8 cellular contexts compared by ENCODE assay signal in genomic region chr21:42527489-42528158, GRCh38. TPM values are rescaled to one million over a fixed set of nuclear protein-coding genes. Genes with fewer than 3 reads are reported as not detected.
DNase-seq lines count a peak whose midpoint lies in the region; ATAC-seq and TF ChIP-seq lines count a peak whose summit lies in the region.

No MANE protein-coding gene starts in this region.

- H3K4me1 Mint-ChIP-seq in CD4-positive, alpha-beta T cell (ENCODE audit: low read depth), result peaks cover 62% of the 10 kb centered on the region
- H3K4me1 Mint-ChIP-seq in GM23338, result peaks cover 56% of the 10 kb centered on the region

- peak; percentile 30 to 59 (median 44) for DNase-seq in CD4-positive, alpha-beta T cell
- no peak for DNase-seq in GM23338 (ENCODE audit: low spot score)
- DNase-seq in activated CD8-positive, alpha-beta memory T cell treated with anti-CD3 and anti-CD28 coated beads for 24 hours, result peak; percentile 77
- DNase-seq in left colon, result peak in 1 of 2 donors; percentile 27
- DNase-seq in DMS 273 treated with DMSO at 0.1 percent for 48 hours (lab: John Stamatoyannopoulos, UW), result no peak
- no peak for DNase-seq in NCI-H146 (lab: John Stamatoyannopoulos, UW)

- no peak overlapping the region for H2AFZ ChIP-seq in GM23338

- peaks cover 49% of the 10 kb centered on the region for H3K36me3 Mint-ChIP-seq in CD4-positive, alpha-beta T cell (ENCODE audit: low read depth)
- H3K36me3 Mint-ChIP-seq in GM23338 (ENCODE audit: low read depth), result peaks cover 22% of the 10 kb centered on the region

- no peak for TF ChIP-seq CTCF in CD4-positive, alpha-beta T cell (IDR thresholded peaks at IDR 0.05)
- no peak for TF ChIP-seq CTCF in GM23338 (conservative IDR thresholded peaks at IDR 0.05; ENCODE audit: low read depth in 2 of 2)

- no peaks in the 10 kb centered on the region for H3K9me3 Mint-ChIP-seq in CD4-positive, alpha-beta T cell
- no peaks in the 10 kb centered on the region for H3K9me3 Mint-ChIP-seq in GM23338

- POLR2A ChIA-PET in CD4-positive, alpha-beta T cell (lab: Charles Lee), result interaction anchor here (1.1 to 3.1 kb wide), 7 partner anchors 9 to 632 kb away, joined by 3 to 50 read pairs (median 7); partner anchors contain the start of genes SLC37A1 and UBASH3A

- no peak overlapping the region for H3K4me2 ChIP-seq in GM23338

- ATAC-seq in CD4-positive, alpha-beta T cell (ENCODE audit: poor library complexity), result peak; percentile 90
- no peak for ATAC-seq in GM23338
- ATAC-seq in left colon, result peak; percentile 30
- no peak for ATAC-seq in GM19395 (IDR thresholded peaks at IDR 0.05; ENCODE audit: unreplicated experiment)

- H3K79me2 ChIP-seq in GM23338 (replicated peaks; ENCODE audit: insufficient read depth), result peaks cover 25% of the 10 kb centered on the region

- intact Hi-C loops in CD4-positive, alpha-beta T cell (cut with DNase I, micrococcal nuclease), result loop anchor here in 1 of 2 experiments (5.0 kb wide), 1 partner anchor 65 kb away; no protein-coding TSS in a partner anchor
- intact Hi-C loops in left colon (cut with DNase I, micrococcal nuclease), result no loop called here

- H3K4me1 ChIP-seq in GM23338 (ENCODE audit: insufficient read depth) (peaks cover 25% of the 10 kb centered on the region), thymus (ENCODE audit: control insufficient read depth, insufficient read depth, low read length) (peaks cover 23% of the 10 kb centered on the region)

- no peaks in the 10 kb centered on the region for H3K9me3 ChIP-seq in CD4-positive, alpha-beta T cell (ENCODE audit: control insufficient read depth, low read length)
- no peaks in the 10 kb centered on the region for H3K9me3 ChIP-seq in thymus (ENCODE audit: control insufficient read depth)

- CTCF ChIA-PET in CD4-positive, alpha-beta T cell (lab: Charles Lee), result interaction anchor here (1.4 to 1.5 kb wide), 2 partner anchors 13 to 116 kb away, joined by 3 to 4 read pairs; no protein-coding TSS in a partner anchor

- H4K20me1 ChIP-seq in GM23338 (replicated peaks; ENCODE audit: insufficient read depth), result peaks cover 8% of the 10 kb centered on the region; the same call in 1 of the 2 replicates

- peaks cover 5% of the 10 kb centered on the region for H3F3A ChIP-seq in GM23338 (replicated peaks; ENCODE audit: low read depth)

- 10% methylated on average over 13 of the region's 13 CpGs for WGBS in thymus

- H3K9me2 ChIP-seq in GM23338 (ENCODE audit: insufficient read depth), result no peaks in the 10 kb centered on the region

- peak overlapping the region; percentile 30 for H3K27ac ChIP-seq in CD4-positive, alpha-beta T cell (ENCODE audit: low read depth, low read length)
- H3K27ac ChIP-seq in GM23338 (ENCODE audit: low read depth) (no peak overlapping the region), thymus (ENCODE audit: low read depth) (peak overlapping the region; percentile 22)

- H3K4me3 ChIP-seq in GM23338 (no peak overlapping the region), thymus (ENCODE audit: low read length) (peak overlapping the region; percentile 9)

- H3K36me3 ChIP-seq in GM23338 (ENCODE audit: insufficient read depth), result peaks cover 6% of the 10 kb centered on the region; the same call in 1 of the 2 replicates
- H3K36me3 ChIP-seq in thymus (ENCODE audit: control insufficient read depth, insufficient read depth), result peaks cover 4% of the 10 kb centered on the region

- no peaks in the 10 kb centered on the region for H3K27me3 ChIP-seq in CD4-positive, alpha-beta T cell (ENCODE audit: control insufficient read depth, insufficient read depth, low read length)
- no peaks in the 10 kb centered on the region for H3K27me3 ChIP-seq in GM23338 (ENCODE audit: insufficient read depth)
- H3K27me3 ChIP-seq in thymus (ENCODE audit: control insufficient read depth, insufficient read depth), result peaks cover 4% of the 10 kb centered on the region

- H3K27ac Mint-ChIP-seq in CD4-positive, alpha-beta T cell, result peak overlapping the region; percentile 77
- 0 out of 2 replicates have a peak overlapping the region, but pooled peaks have one; percentile 40 for H3K27ac Mint-ChIP-seq in GM23338

- H3K27me3 Mint-ChIP-seq in CD4-positive, alpha-beta T cell, result no peaks in the 10 kb centered on the region
- peaks cover 20% of the 10 kb centered on the region for H3K27me3 Mint-ChIP-seq in GM23338 (ENCODE audit: insufficient read depth, low read depth, poor library complexity)

- peak overlapping the region; percentile 77 for H3K4me3 Mint-ChIP-seq in CD4-positive, alpha-beta T cell
- H3K4me3 Mint-ChIP-seq in GM23338, result no peak overlapping the region

TF ChIP-seq in GM23338, 12 proteins besides CTCF, POLR2A, EP300 and RAD21 (continues in another document):
- no peak for TF ChIP-seq NANOG (IDR thresholded peaks at IDR 0.05; ENCODE audit: borderline replicate concordance)
- TF ChIP-seq, protein P1, sequence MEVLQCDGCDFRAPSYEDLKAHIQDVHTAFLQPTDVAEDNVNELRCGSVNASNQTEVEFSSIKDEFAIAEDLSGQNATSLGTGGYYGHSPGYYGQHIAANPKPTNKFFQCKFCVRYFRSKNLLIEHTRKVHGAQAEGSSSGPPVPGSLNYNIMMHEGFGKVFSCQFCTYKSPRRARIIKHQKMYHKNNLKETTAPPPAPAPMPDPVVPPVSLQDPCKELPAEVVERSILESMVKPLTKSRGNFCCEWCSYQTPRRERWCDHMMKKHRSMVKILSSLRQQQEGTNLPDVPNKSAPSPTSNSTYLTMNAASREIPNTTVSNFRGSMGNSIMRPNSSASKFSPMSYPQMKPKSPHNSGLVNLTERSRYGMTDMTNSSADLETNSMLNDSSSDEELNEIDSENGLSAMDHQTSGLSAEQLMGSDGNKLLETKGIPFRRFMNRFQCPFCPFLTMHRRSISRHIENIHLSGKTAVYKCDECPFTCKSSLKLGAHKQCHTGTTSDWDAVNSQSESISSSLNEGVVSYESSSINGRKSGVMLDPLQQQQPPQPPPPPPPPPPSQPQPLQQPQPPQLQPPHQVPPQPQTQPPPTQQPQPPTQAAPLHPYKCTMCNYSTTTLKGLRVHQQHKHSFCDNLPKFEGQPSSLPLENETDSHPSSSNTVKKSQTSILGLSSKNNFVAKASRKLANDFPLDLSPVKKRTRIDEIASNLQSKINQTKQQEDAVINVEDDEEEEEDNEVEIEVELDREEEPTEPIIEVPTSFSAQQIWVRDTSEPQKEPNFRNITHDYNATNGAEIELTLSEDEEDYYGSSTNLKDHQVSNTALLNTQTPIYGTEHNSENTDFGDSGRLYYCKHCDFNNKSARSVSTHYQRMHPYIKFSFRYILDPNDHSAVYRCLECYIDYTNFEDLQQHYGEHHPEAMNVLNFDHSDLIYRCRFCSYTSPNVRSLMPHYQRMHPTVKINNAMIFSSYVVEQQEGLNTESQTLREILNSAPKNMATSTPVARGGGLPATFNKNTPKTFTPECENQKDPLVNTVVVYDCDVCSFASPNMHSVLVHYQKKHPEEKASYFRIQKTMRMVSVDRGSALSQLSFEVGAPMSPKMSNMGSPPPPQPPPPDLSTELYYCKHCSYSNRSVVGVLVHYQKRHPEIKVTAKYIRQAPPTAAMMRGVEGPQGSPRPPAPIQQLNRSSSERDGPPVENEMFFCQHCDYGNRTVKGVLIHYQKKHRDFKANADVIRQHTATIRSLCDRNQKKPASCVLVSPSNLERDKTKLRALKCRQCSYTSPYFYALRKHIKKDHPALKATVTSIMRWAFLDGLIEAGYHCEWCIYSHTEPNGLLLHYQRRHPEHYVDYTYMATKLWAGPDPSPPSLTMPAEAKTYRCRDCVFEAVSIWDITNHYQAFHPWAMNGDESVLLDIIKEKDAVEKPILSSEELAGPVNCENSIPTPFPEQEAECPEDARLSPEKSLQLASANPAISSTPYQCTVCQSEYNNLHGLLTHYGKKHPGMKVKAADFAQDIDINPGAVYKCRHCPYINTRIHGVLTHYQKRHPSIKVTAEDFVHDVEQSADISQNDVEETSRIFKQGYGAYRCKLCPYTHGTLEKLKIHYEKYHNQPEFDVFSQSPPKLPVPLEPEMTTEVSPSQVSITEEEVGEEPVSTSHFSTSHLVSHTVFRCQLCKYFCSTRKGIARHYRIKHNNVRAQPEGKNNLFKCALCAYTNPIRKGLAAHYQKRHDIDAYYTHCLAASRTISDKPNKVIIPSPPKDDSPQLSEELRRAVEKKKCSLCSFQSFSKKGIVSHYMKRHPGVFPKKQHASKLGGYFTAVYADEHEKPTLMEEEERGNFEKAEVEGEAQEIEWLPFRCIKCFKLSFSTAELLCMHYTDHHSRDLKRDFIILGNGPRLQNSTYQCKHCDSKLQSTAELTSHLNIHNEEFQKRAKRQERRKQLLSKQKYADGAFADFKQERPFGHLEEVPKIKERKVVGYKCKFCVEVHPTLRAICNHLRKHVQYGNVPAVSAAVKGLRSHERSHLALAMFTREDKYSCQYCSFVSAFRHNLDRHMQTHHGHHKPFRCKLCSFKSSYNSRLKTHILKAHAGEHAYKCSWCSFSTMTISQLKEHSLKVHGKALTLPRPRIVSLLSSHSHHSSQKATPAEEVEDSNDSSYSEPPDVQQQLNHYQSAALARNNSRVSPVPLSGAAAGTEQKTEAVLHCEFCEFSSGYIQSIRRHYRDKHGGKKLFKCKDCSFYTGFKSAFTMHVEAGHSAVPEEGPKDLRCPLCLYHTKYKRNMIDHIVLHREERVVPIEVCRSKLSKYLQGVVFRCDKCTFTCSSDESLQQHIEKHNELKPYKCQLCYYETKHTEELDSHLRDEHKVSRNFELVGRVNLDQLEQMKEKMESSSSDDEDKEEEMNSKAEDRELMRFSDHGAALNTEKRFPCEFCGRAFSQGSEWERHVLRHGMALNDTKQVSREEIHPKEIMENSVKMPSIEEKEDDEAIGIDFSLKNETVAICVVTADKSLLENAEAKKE (CRISPR knock-in tag; IDR thresholded peaks at IDR 0.05), result no peak

RNA-seq across cellular contexts. Expression of gene SLC37A1, which starts 14.0 kb away (rescaled TPM):
- total RNA-seq in CD4-positive, alpha-beta T cell, result 10 to 100 TPM; 16.4 to 16.7 TPM
- 25.2 and 30.3 TPM in 2 replicates for total RNA-seq in GM23338 (2014; rRNA removed; shearing (Covaris generic))
- 11.0 and 14.0 TPM in 2 replicates for polyA plus RNA-seq in GM23338 (2016; fragmentation: Nextera tagmentation; extraction: Ambion mirVana)
- total RNA-seq in left colon, result 100 to 1,000 TPM in 1 of 2 donors, 10 to 100 TPM in 1; 63.5 to 171 TPM
- 9.2 TPM for polyA plus RNA-seq in thymus

RNA-seq across cellular contexts. Expression of gene RSPH1, which starts 31.6 kb away (rescaled TPM):
- under 1 TPM; 0.34 to 0.38 TPM for total RNA-seq in CD4-positive, alpha-beta T cell
- 0.12 TPM in 1 of 2 replicates, not detected in the other for total RNA-seq in GM23338 (2014; rRNA removed; shearing (Covaris generic))
- polyA plus RNA-seq in GM23338 (2016; fragmentation: Nextera tagmentation; extraction: Ambion mirVana) (0.23 and 1.4 TPM in 2 replicates), thymus (2.4 TPM)
- total RNA-seq in left colon, result 1 to 10 TPM; 3.3 to 7.4 TPM

Comparison
In these comparisons a context has a peak if more than half of its experiments do, and no peak if none do; other contexts are left out.
1. ATAC-seq: peak in CD4-positive, alpha-beta T cell (single experiment) and left colon (single experiment); none in GM23338 (single experiment) and GM19395 (single experiment).
2. DNase-seq: peak in CD4-positive, alpha-beta T cell (10 of 10) and activated CD8-positive, alpha-beta memory T cell treated with anti-CD3 and anti-CD28 coated beads for 24 hours (single experiment); none in GM23338 (single experiment), DMS 273 treated with DMSO at 0.1 percent for 48 hours (single experiment) and NCI-H146 (single experiment).